ENCODE assay signal across 8 cellular contexts in genomic region chr15:67862771-67863441, GRCh38. TPM values are rescaled to one million over a fixed set of nuclear protein-coding genes. Genes with fewer than 3 reads are reported as not detected.
DNase-seq lines count a peak whose midpoint lies in the region; ATAC-seq, FAIRE-seq and TF ChIP-seq lines count a peak whose summit lies in the region.

No MANE protein-coding gene starts in this region.

- ATAC-seq in GM21526 (IDR thresholded peaks at IDR 0.05; ENCODE audit: low FRiP score, unreplicated experiment) (peak; percentile 26), T-helper 17 cell (peak; percentile 7), memory B cell (ENCODE audit: low read depth) (peak; percentile 66), GM19397 (IDR thresholded peaks at IDR 0.05; ENCODE audit: unreplicated experiment) (no peak)

- H3K27me3 Mint-ChIP-seq in T-helper 17 cell (peaks cover 36% of the 10 kb centered on the region), memory B cell (peaks cover 7% of the 10 kb centered on the region)

- no peak for FAIRE-seq in D721Med (lab: Jason Lieb, UNC)

- peak overlapping the region; percentile 48 for H3K4me3 ChIP-seq in AG09309 (ENCODE audit: control insufficient read depth, low read depth, low read length)

- H3K36me3 Mint-ChIP-seq in T-helper 17 cell (ENCODE audit: low read depth) (no peaks in the 10 kb centered on the region), memory B cell (no peaks in the 10 kb centered on the region)

- H3K9me3 ChIP-seq in T-helper 17 cell (ENCODE audit: control insufficient read depth, low read length, poor library complexity, severe bottlenecking) = peaks cover 3% of the 10 kb centered on the region

- no peak for TF ChIP-seq CTCF in AG09309 (IDR thresholded peaks at IDR 0.05; ENCODE audit: control insufficient read depth, insufficient read depth, low read depth, low read length, missing control alignments)
- TF ChIP-seq CTCF in D721Med (IDR thresholded peaks at IDR 0.05; ENCODE audit: insufficient read depth, missing control alignments) = no peak

- no peaks in the 10 kb centered on the region for H3K9me3 Mint-ChIP-seq in memory B cell

- H3K27ac Mint-ChIP-seq in T-helper 17 cell (peak overlapping the region; percentile 70), memory B cell (peak overlapping the region; percentile 78)

- H3K4me1 Mint-ChIP-seq in T-helper 17 cell (peaks cover 5% of the 10 kb centered on the region), memory B cell (peaks cover 15% of the 10 kb centered on the region)

- in situ Hi-C loops in ACHN (cut with HindIII; ENCODE audit: low pct_ligation_motif_present, low pct_unique_long_range_greater_than_20kb, low sequenced_read_pairs) = no loop called here

- DNase-seq in AG09309 (ENCODE audit: low read depth) (no peak), T-helper 17 cell (no peak), memory B cell (ENCODE audit: low spot score in 2 of 2) (no peak), ACHN (no peak), D721Med (ENCODE audit: insufficient read length, low spot score) (no peak), GF-D8 (lab: John Stamatoyannopoulos, UW) (no peak)

- H3K4me3 Mint-ChIP-seq in T-helper 17 cell = peak overlapping the region; percentile 28
- H3K4me3 Mint-ChIP-seq in memory B cell = peak overlapping the region; percentile 61

RNA-seq across cellular contexts. Expression of gene RNU6-1, which starts 23.1 kb away (rescaled TPM):
- total RNA-seq in T-helper 17 cell = not detected

RNA-seq across cellular contexts. Expression of gene SKOR1, which starts 37.6 kb away (rescaled TPM):
- 1 to 10 TPM; 2.2 to 2.7 TPM for total RNA-seq in T-helper 17 cell
